ENCODE assay signal across 1 cellular context in genomic region chr15:75650908-75651809, GRCh38.
A peak's percentile ranks its signal among the peaks of the same experiment; 100 is the strongest.
TF ChIP-seq lines count a peak whose summit lies in the region.

No MANE protein-coding gene starts in this region.

TF ChIP-seq in liver, 16 proteins besides CTCF, POLR2A, EP300 and RAD21 (continued from another document):
- TF ChIP-seq ATF3 (IDR thresholded peaks at IDR 0.05) (peak; percentile 50), JUND (IDR thresholded peaks at IDR 0.05) (peak; percentile 87 to 96), ZBTB33 (IDR thresholded peaks at IDR 0.05) (no peak)
